In genomic region chr19:2600914-2601870, GRCh38 we compare ENCODE assay signal across 1 cellular context.
TF ChIP-seq lines count a peak whose summit lies in the region.

No MANE protein-coding gene starts in this region.

TF ChIP-seq in H1, 55 proteins besides CTCF, POLR2A, EP300 and RAD21:
- TF ChIP-seq SIX5 (IDR thresholded peaks at IDR 0.05; ENCODE audit: low read depth, low read length) (no peak), TBP (IDR thresholded peaks at IDR 0.05; ENCODE audit: low read depth, low read length) (no peak), JUND (IDR thresholded peaks at IDR 0.05; ENCODE audit: low read length) (no peak), SAP30 (IDR thresholded peaks at IDR 0.05; ENCODE audit: insufficient read depth, insufficient replicate concordance, low read length) (no peak), ATF3 (IDR thresholded peaks at IDR 0.05; ENCODE audit: insufficient read depth, low read depth, low read length) (no peak), JUN (IDR thresholded peaks at IDR 0.05; ENCODE audit: low read depth, low read length) (no peak), TEAD4 (IDR thresholded peaks at IDR 0.05; ENCODE audit: low read depth, low read length) (no peak), PHF8 (conservative IDR thresholded peaks at IDR 0.05; ENCODE audit: low read depth, low read length) (no peak), HDAC6 (IDR thresholded peaks at IDR 0.05; ENCODE audit: low read depth, low read length) (no peak), RNF2 (IDR thresholded peaks at IDR 0.05; ENCODE audit: borderline replicate concordance, low read depth, low read length, missing control alignments, poor library complexity, severe bottlenecking) (no peak), MAFK (IDR thresholded peaks at IDR 0.05; ENCODE audit: low read depth, low read length) (no peak), RFX5 (IDR thresholded peaks at IDR 0.05; ENCODE audit: borderline replicate concordance, low read depth, low read length) (no peak), ZNF274 (IDR thresholded peaks at IDR 0.05; ENCODE audit: borderline replicate concordance, extremely low read depth, low read length) (no peak), CREB1 (IDR thresholded peaks at IDR 0.05) (no peak), SIN3A (conservative IDR thresholded peaks at IDR 0.05 in 1 of 2, IDR thresholded peaks at IDR 0.05 in 1 of 2; ENCODE audit: low read depth in 1 of 2, low read length in 2 of 2) (no peak), BRCA1 (IDR thresholded peaks at IDR 0.05; ENCODE audit: low read depth, low read length) (no peak), CTBP2 (IDR thresholded peaks at IDR 0.05; ENCODE audit: borderline replicate concordance, insufficient read depth, insufficient read length, low read length) (no peak), RBBP5 (IDR thresholded peaks at IDR 0.05; ENCODE audit: borderline replicate concordance, low read depth, low read length) (no peak), BACH1 (IDR thresholded peaks at IDR 0.05; ENCODE audit: low read length) (no peak), SRF (IDR thresholded peaks at IDR 0.05; ENCODE audit: low read depth, low read length) (no peak)
TF ChIP-seq in H1: peak in this region for 0.
